Comparison of ENCODE assay signal across 11 cellular contexts in genomic region chr14:94373708-94374107, GRCh38. TPM values are rescaled to one million over a fixed set of nuclear protein-coding genes. Genes with fewer than 3 reads are reported as not detected.
DNase-seq lines count a peak whose midpoint lies in the region; FAIRE-seq and TF ChIP-seq lines count a peak whose summit lies in the region.
"Had no signal": no experiment of that assay in that cellular context is flagged by ENCODE, and none has a peak within 500 bp of the region (broad histone marks: within the 10 kb centered on the region; RNA-seq: fewer than 3 reads in every experiment).

No MANE protein-coding gene starts in this region.

- TF ChIP-seq CTCF in AG10803 (conservative IDR thresholded peaks at IDR 0.05; ENCODE audit: low read length) (no peak), H1 (IDR thresholded peaks at IDR 0.05; ENCODE audit: control extremely low read depth in 1 of 3, insufficient read depth in 1 of 3, low read depth in 1 of 3, low read length in 3 of 3) (no peak), neural progenitor cell (IDR thresholded peaks at IDR 0.05) (no peak), esophagus muscularis mucosa (IDR thresholded peaks at IDR 0.05) (no peak)

- no peak overlapping the region; the same call in 1 of the 2 replicates for H3K18ac ChIP-seq in H1 (ENCODE audit: extremely low read depth, low read length)

- H3K23ac ChIP-seq in H1 (ENCODE audit: insufficient read length), result no peak overlapping the region

- H3K4ac ChIP-seq in H1 (replicated peaks; ENCODE audit: insufficient read length, low read depth, low read length), result no peak overlapping the region

- H3K27me3 ChIP-seq in H1 (replicated peaks in 1 of 4; ENCODE audit: control insufficient read depth in 3 of 4, extremely low read depth in 1 of 4, insufficient read depth in 3 of 4, low read length in 3 of 4), result no peaks in the 10 kb centered on the region
- H3K27me3 ChIP-seq in neural progenitor cell, result no peaks in the 10 kb centered on the region
- H3K27me3 ChIP-seq in esophagus muscularis mucosa, result no peaks in the 10 kb centered on the region
- H3K27me3 ChIP-seq: pancreas had no signal

- H3F3A ChIP-seq in neural progenitor cell (ENCODE audit: low read depth), result peaks cover 13% of the 10 kb centered on the region

- peak overlapping the region; percentile 59 for H3K27ac Mint-ChIP-seq in neural progenitor cell

- H3K4me2 ChIP-seq in H1 (ENCODE audit: insufficient read depth in 1 of 2, low read depth in 2 of 2, low read length in 2 of 2), result no peak overlapping the region
- no peak overlapping the region for H3K4me2 ChIP-seq in neural progenitor cell

- TF ChIP-seq POLR2A in H1 (IDR thresholded peaks at IDR 0.05; ENCODE audit: control extremely low read depth in 1 of 2, low read depth in 2 of 2, low read length in 2 of 2) (no peak), esophagus muscularis mucosa (IDR thresholded peaks at IDR 0.05; ENCODE audit: low read depth) (no peak)

- no peak overlapping the region for H3K9ac ChIP-seq in H1 (replicated peaks in 1 of 4; ENCODE audit: extremely low read depth in 1 of 4, low read depth in 3 of 4, low read length in 3 of 4)
- H3K9ac ChIP-seq in neural progenitor cell, result no peak overlapping the region

- peaks cover 16% of the 10 kb centered on the region for H3K27me3 Mint-ChIP-seq in neural progenitor cell (ENCODE audit: insufficient read depth, low read depth)

- H3K9me3 ChIP-seq in H1 (ENCODE audit: insufficient read depth in 2 of 2, low read depth in 1 of 2, low read length in 1 of 2) (no peaks in the 10 kb centered on the region), neural progenitor cell (ENCODE audit: low read depth) (no peaks in the 10 kb centered on the region), esophagus muscularis mucosa (no peaks in the 10 kb centered on the region)
- H3K9me3 ChIP-seq: pancreas had no signal

- no peak overlapping the region for H2BK15ac ChIP-seq in H1 (ENCODE audit: low read length)

- H3K27ac ChIP-seq in H1 (ENCODE audit: low read depth, low read length) (no peak overlapping the region), neural progenitor cell (no peak overlapping the region), esophagus muscularis mucosa (replicated peaks in 1 of 4) (no peak overlapping the region)
- H3K27ac ChIP-seq: dorsolateral prefrontal cortex, pancreas had no signal

- H4K5ac ChIP-seq in H1 (ENCODE audit: insufficient read length, low read depth, low read length), result no peak overlapping the region

- H4K8ac ChIP-seq in H1 (ENCODE audit: extremely low read depth, insufficient read depth, low read length), result no peak overlapping the region

- no peak overlapping the region for H3K4me3 Mint-ChIP-seq in neural progenitor cell

- no peak overlapping the region for H4K91ac ChIP-seq in H1 (replicated peaks; ENCODE audit: insufficient read length, low read length)

- CTCF ChIA-PET in H1 (lab: Charles Lee; ENCODE audit: partially characterized antibody), result interaction anchor here (0.6 to 5.0 kb wide), 16 partner anchors 8 to 508 kb away, joined by 3 to 37 read pairs (median 4); partner anchors contain the start of genes SERPINA1 and SERPINA2

- no peak for FAIRE-seq in H1 (lab: Jason Lieb, UNC)
- FAIRE-seq: pancreas, TTC549 had no signal

- POLR2A ChIA-PET in H1 (lab: Charles Lee; ENCODE audit: partially characterized antibody), result no interaction called here

- no peak overlapping the region for H2AK5ac ChIP-seq in H1 (ENCODE audit: low read depth, low read length)

- H3K36me3 ChIP-seq in H1 (ENCODE audit: control insufficient read depth in 2 of 4, insufficient read depth in 4 of 4, low read length in 3 of 4) (no peaks in the 10 kb centered on the region), neural progenitor cell (no peaks in the 10 kb centered on the region), esophagus muscularis mucosa (no peaks in the 10 kb centered on the region)
- H3K36me3 ChIP-seq: pancreas had no signal

- H2BK12ac ChIP-seq in H1 (ENCODE audit: low read depth, low read length), result 0 out of 2 replicates have a peak overlapping the region, but pooled peaks have one; percentile 4

- H2BK120ac ChIP-seq in H1 (replicated peaks; ENCODE audit: low read depth, low read length), result no peak overlapping the region

- 95% methylated on average over 8 of the region's 8 CpGs; no CpG with 5 or more reads in 1 of the 2 experiments for WGBS in H1 (ENCODE audit: extremely low coverage in 1 of 2, insufficient coverage in 1 of 2, insufficient read length in 1 of 2, insufficient replicate concordance in 2 of 2, low coverage in 1 of 2, low lambda C conversion rate in 2 of 2, missing lambda C conversion rate in 1 of 2), 2 experiments
- WGBS in esophagus muscularis mucosa, result 84% methylated on average over 8 of the region's 8 CpGs

- H3K9me3 Mint-ChIP-seq in neural progenitor cell, result no peaks in the 10 kb centered on the region

- TF ChIP-seq EP300 in H1 (IDR thresholded peaks at IDR 0.05; ENCODE audit: borderline replicate concordance in 1 of 2, low read depth in 2 of 2, low read length in 2 of 2), result no peak
- TF ChIP-seq EP300 in esophagus muscularis mucosa (IDR thresholded peaks at IDR 0.05), result no peak

- peak; percentile 97 for DNase-seq in AG10803 (ENCODE audit: low read depth)
- DNase-seq in M059J (ENCODE audit: low read depth), result peak; percentile 88
- no peak for DNase-seq in H1 (ENCODE audit: low read depth in 1 of 2, low spot score in 2 of 2)
- DNase-seq in neural progenitor cell (ENCODE audit: low spot score), result no peak
- DNase-seq in NCI-H2029 (lab: John Stamatoyannopoulos, UW), result no peak
- no peak for DNase-seq in NCI-H1930 (lab: John Stamatoyannopoulos, UW)
- no peak for DNase-seq in esophagus muscularis mucosa (ENCODE audit: extremely low spot score)
- DNase-seq in hippocampal formation (lab: John Stamatoyannopoulos, UW), result no peak
- DNase-seq: pancreas had no signal

- TF ChIP-seq RAD21 in H1 (IDR thresholded peaks at IDR 0.05 in 1 of 2, conservative IDR thresholded peaks at IDR 0.05 in 1 of 2; ENCODE audit: low read depth in 2 of 2, low read length in 2 of 2), result no peak

- intact Hi-C loops in esophagus muscularis mucosa (cut with DNase I), result no loop called here

- H3K36me3 Mint-ChIP-seq in neural progenitor cell, result no peaks in the 10 kb centered on the region

- H3K4me3 ChIP-seq in AG10803 (ENCODE audit: low read length) (no peak overlapping the region), H1 (ENCODE audit: extremely low read depth in 1 of 4, insufficient read depth in 2 of 4, low read depth in 3 of 4, low read length in 4 of 4) (no peak overlapping the region), neural progenitor cell (no peak overlapping the region), esophagus muscularis mucosa (no peak overlapping the region)
- H3K4me3 ChIP-seq: dorsolateral prefrontal cortex, pancreas had no signal

- H3K79me2 ChIP-seq in H1 (ENCODE audit: control insufficient read depth in 1 of 2, insufficient read depth in 2 of 2, low read length in 2 of 2) (no peaks in the 10 kb centered on the region), neural progenitor cell (ENCODE audit: low read depth) (no peaks in the 10 kb centered on the region)

- H2BK5ac ChIP-seq in H1 (ENCODE audit: low read depth, low read length), result no peak overlapping the region

- H4K20me1 ChIP-seq in H1 (replicated peaks in 1 of 2; ENCODE audit: control insufficient read depth in 1 of 2, insufficient read depth in 2 of 2, low read length in 2 of 2) (no peaks in the 10 kb centered on the region), neural progenitor cell (ENCODE audit: low read depth) (no peaks in the 10 kb centered on the region)

- H3K23me2 ChIP-seq in H1 (ENCODE audit: low read depth, low read length), result no peaks in the 10 kb centered on the region; the same call in 1 of the 2 replicates

- H3K56ac ChIP-seq in H1 (replicated peaks; ENCODE audit: insufficient read length, low read depth, low read length), result no peak overlapping the region

- H3K79me1 ChIP-seq in H1 (ENCODE audit: low read depth, low read length), result no peaks in the 10 kb centered on the region

- H2BK20ac ChIP-seq in H1 (ENCODE audit: low read length), result no peak overlapping the region

- H3K4me1 ChIP-seq in H1 (replicated peaks in 1 of 4; ENCODE audit: control insufficient read depth in 3 of 4, insufficient read depth in 4 of 4, low read length in 3 of 4) (peaks cover 6 to 12% (median 8%) of the 10 kb centered on the region in 4 experiments), neural progenitor cell (peaks cover 24% of the 10 kb centered on the region), esophagus muscularis mucosa (no peaks in the 10 kb centered on the region)
- H3K4me1 ChIP-seq: pancreas had no signal

- no peak overlapping the region for H3K14ac ChIP-seq in H1 (ENCODE audit: insufficient read length)

- peaks cover 26% of the 10 kb centered on the region for H3K4me1 Mint-ChIP-seq in neural progenitor cell

- H2AFZ ChIP-seq in H1 (ENCODE audit: low read length) (no peak overlapping the region), neural progenitor cell (replicated peaks) (no peak overlapping the region)

RNA-seq across cellular contexts. Expression of gene SERPINA2, which starts 7.2 kb away (rescaled TPM):
- not detected in 2 replicates for total RNA-seq in M059J (2014; rRNA removed; shearing (Covaris generic))
- total RNA-seq in H1 (2021; fragmentation: NEBNext Ultra II Directional; extraction: Animal tissue kit (Norgen Biotek cat#: 25700)), result not detected in 2 replicates
- polyA plus RNA-seq in H1 (2011; rRNA removed), result not detected in 2 replicates
- not detected for polyA plus RNA-seq in H1 (2011; cell fraction: cytosol; rRNA removed)
- polyA plus RNA-seq in H1 (2011; cell fraction: nucleus; rRNA removed), result not detected
- polyA plus RNA-seq in H1 (2012, experiment 1 of 2), result not detected in 4 replicates
- not detected for polyA plus RNA-seq in H1 (2012, experiment 2 of 2)
- not detected for polyA plus RNA-seq in H1 (2013, experiment 1 of 2)
- not detected for polyA plus RNA-seq in H1 (2013, experiment 2 of 2)
- not detected in 2 replicates for polyA minus RNA-seq in H1 (2011; rRNA and poly(A)+ RNA removed)
- not detected for polyA minus RNA-seq in H1 (2011; cell fraction: cytosol; rRNA and poly(A)+ RNA removed)
- not detected for polyA minus RNA-seq in H1 (2011; cell fraction: nucleus; rRNA and poly(A)+ RNA removed)
- total RNA-seq in neural progenitor cell (ENCODE audit: low replicate concordance) (not detected in 2 replicates), esophagus muscularis mucosa (not detected)
- total RNA-seq: dorsolateral prefrontal cortex, pancreas had no signal
- polyA plus RNA-seq: pancreas had no signal

RNA-seq across cellular contexts. Expression of gene SERPINA1, which starts 14.7 kb away (rescaled TPM):
- 5.6 and 8.3 TPM in 2 replicates for total RNA-seq in M059J (2014; rRNA removed; shearing (Covaris generic))
- not detected in 2 replicates for total RNA-seq in H1 (2021; fragmentation: NEBNext Ultra II Directional; extraction: Animal tissue kit (Norgen Biotek cat#: 25700))
- polyA plus RNA-seq in H1 (2011; rRNA removed), result 0.06 and 0.08 TPM in 2 replicates
- 0.70 TPM for polyA plus RNA-seq in H1 (2011; cell fraction: cytosol; rRNA removed)
- not detected for polyA plus RNA-seq in H1 (2011; cell fraction: nucleus; rRNA removed)
- 0.15 to 0.18 TPM (median 0.16 TPM) in 3 of 4 replicates, not detected in the other for polyA plus RNA-seq in H1 (2012, experiment 1 of 2)
- polyA plus RNA-seq in H1 (2012, experiment 2 of 2), result 0.22 TPM
- 0.08 TPM for polyA plus RNA-seq in H1 (2013, experiment 1 of 2)
- 0.11 TPM for polyA plus RNA-seq in H1 (2013, experiment 2 of 2)
- 0.95 TPM in 1 of 2 replicates, not detected in the other for polyA minus RNA-seq in H1 (2011; rRNA and poly(A)+ RNA removed)
- polyA minus RNA-seq in H1 (2011; cell fraction: cytosol; rRNA and poly(A)+ RNA removed), result not detected
- not detected for polyA minus RNA-seq in H1 (2011; cell fraction: nucleus; rRNA and poly(A)+ RNA removed)
- total RNA-seq in neural progenitor cell (ENCODE audit: low replicate concordance) (0.13 and 0.43 TPM in 2 replicates), esophagus muscularis mucosa (10 to 100 TPM in 1 of 4 donors, 1 to 10 TPM in 3; 1.7 to 20.2 (median 2.2) TPM)

RNA-seq across cellular contexts. Expression of gene SERPINA6, which starts 50.6 kb away (rescaled TPM):
- 0.05 TPM in 1 of 2 replicates, not detected in the other for total RNA-seq in M059J (2014; rRNA removed; shearing (Covaris generic))
- total RNA-seq in H1 (2021; fragmentation: NEBNext Ultra II Directional; extraction: Animal tissue kit (Norgen Biotek cat#: 25700)), result not detected in 2 replicates
- polyA plus RNA-seq in H1 (2011; rRNA removed), result not detected in 2 replicates
- not detected for polyA plus RNA-seq in H1 (2011; cell fraction: cytosol; rRNA removed)
- not detected for polyA plus RNA-seq in H1 (2011; cell fraction: nucleus; rRNA removed)
- not detected in 4 replicates for polyA plus RNA-seq in H1 (2012, experiment 1 of 2)
- polyA plus RNA-seq in H1 (2012, experiment 2 of 2), result not detected
- not detected for polyA plus RNA-seq in H1 (2013, experiment 1 of 2)
- polyA plus RNA-seq in H1 (2013, experiment 2 of 2), result not detected
- polyA minus RNA-seq in H1 (2011; rRNA and poly(A)+ RNA removed), result not detected in 2 replicates
- not detected for polyA minus RNA-seq in H1 (2011; cell fraction: cytosol; rRNA and poly(A)+ RNA removed)
- polyA minus RNA-seq in H1 (2011; cell fraction: nucleus; rRNA and poly(A)+ RNA removed), result not detected
- total RNA-seq in neural progenitor cell (ENCODE audit: low replicate concordance), result not detected in 2 replicates
- not detected for total RNA-seq in esophagus muscularis mucosa
- total RNA-seq: dorsolateral prefrontal cortex had no signal

Comparison
In these comparisons a context has a peak if more than half of its experiments do, and no peak if none do; other contexts are left out.
1. DNase-seq: peak in AG10803 (single experiment) and M059J (single experiment); none in H1 (0 of 2), neural progenitor cell (single experiment), NCI-H2029 (single experiment), NCI-H1930 (0 of 2), esophagus muscularis mucosa (single experiment) and hippocampal formation (0 of 2).